In the genomic region with DNA sequence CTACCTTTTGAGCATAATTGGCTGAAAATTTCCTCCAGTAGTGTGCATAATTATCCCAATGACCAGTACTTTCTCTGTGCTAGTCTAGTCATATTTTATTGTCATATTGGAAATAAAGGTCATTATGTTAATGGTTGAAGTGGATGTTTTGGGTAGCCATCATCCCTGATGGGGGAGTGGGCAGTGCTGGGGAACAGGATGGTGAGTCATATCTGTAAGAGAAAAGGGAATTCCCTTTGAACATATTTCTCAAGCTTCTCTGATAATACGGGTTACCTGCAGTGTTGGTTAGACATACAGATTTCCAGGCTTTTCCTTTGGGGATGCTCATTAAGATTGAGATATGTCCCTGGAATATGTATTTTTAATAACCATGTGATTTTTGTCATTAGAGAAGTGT, we compare ENCODE assay signal across 29 cellular contexts. TPM values are rescaled to one million over a fixed set of nuclear protein-coding genes. Genes with fewer than 3 reads are reported as not detected.
"Had no signal": no experiment of that assay in that cellular context is flagged by ENCODE, and none has a peak within 500 bp of the region (broad histone marks: within the 10 kb centered on the region; RNA-seq: fewer than 3 reads in every experiment).

No MANE protein-coding gene starts in this region.

- H3K27me3 Mint-ChIP-seq: activated CD4-positive, alpha-beta memory T cell treated with anti-CD3 and anti-CD28 coated beads, Interleukin-2, amount 10 ng/mL, durations not matched to agents 7 days and 5 days; activated CD8-positive, alpha-beta memory T cell treated with anti-CD3 and anti-CD28 coated beads, Interleukin-2, amount 10 ng/mL, durations not matched to agents 7 days and 5 days; activated naive CD8-positive, alpha-beta T cell treated with anti-CD3 and anti-CD28 coated beads for 36 hours; activated T-helper 17 cell treated with anti-CD3 and anti-CD28 coated beads, Interleukin-2, amount 50 U/mL, for 72 hours had no signal

- H3K36me3 Mint-ChIP-seq: activated CD8-positive, alpha-beta memory T cell treated with anti-CD3 and anti-CD28 coated beads, Interleukin-2, amount 10 ng/mL, durations not matched to agents 7 days and 5 days; activated naive CD8-positive, alpha-beta T cell treated with anti-CD3 and anti-CD28 coated beads for 36 hours had no signal

- H3K27ac ChIP-seq: body of pancreas, dorsolateral prefrontal cortex, left ventricle myocardium inferior, spleen, tibial artery had no signal

- H3K4me1 Mint-ChIP-seq: activated CD4-positive, alpha-beta memory T cell treated with anti-CD3 and anti-CD28 coated beads, Interleukin-2, amount 10 ng/mL, durations not matched to agents 7 days and 5 days; activated CD8-positive, alpha-beta memory T cell treated with anti-CD3 and anti-CD28 coated beads, Interleukin-2, amount 10 ng/mL, durations not matched to agents 7 days and 5 days; activated naive CD8-positive, alpha-beta T cell treated with anti-CD3 and anti-CD28 coated beads for 36 hours; activated T-helper 17 cell treated with anti-CD3 and anti-CD28 coated beads, Interleukin-2, amount 50 U/mL, for 72 hours; endodermal cell had no signal

- DNase-seq: activated CD4-positive, alpha-beta memory T cell treated with anti-CD3 and anti-CD28 coated beads, Interleukin-2, amount 10 ng/mL, durations not matched to agents 7 days and 5 days; activated CD4-positive, alpha-beta T cell treated with anti-CD3 and anti-CD28 coated beads for 48 hours; activated CD4-positive, CD25-positive, alpha-beta regulatory T cell; activated CD8-positive, alpha-beta memory T cell treated with anti-CD3 and anti-CD28 coated beads, Interleukin-2, amount 10 ng/mL, durations not matched to agents 7 days and 5 days; activated naive CD4-positive, alpha-beta T cell; activated naive CD8-positive, alpha-beta T cell treated with anti-CD3 and anti-CD28 coated beads for 36 hours; amygdala; body of pancreas; central memory CD4-positive, alpha-beta T cell; dorsolateral prefrontal cortex; endodermal cell; foreskin melanocyte; glutamatergic neuron; hypothalamus; left ventricle myocardium inferior; nephron progenitor cell; nucleus accumbens; spleen; stimulated activated naive CD8-positive, alpha-beta T cell treated with anti-CD3 and anti-CD28 coated beads, Interleukin-15, Interleukin-2, amounts not matched to agents 100 U/mL and 50 U/mL, for 24 hours; substantia nigra; tibial artery had no signal

- H3K27ac Mint-ChIP-seq: activated CD4-positive, alpha-beta memory T cell treated with anti-CD3 and anti-CD28 coated beads, Interleukin-2, amount 10 ng/mL, durations not matched to agents 7 days and 5 days; activated CD8-positive, alpha-beta memory T cell treated with anti-CD3 and anti-CD28 coated beads, Interleukin-2, amount 10 ng/mL, durations not matched to agents 7 days and 5 days; activated naive CD8-positive, alpha-beta T cell treated with anti-CD3 and anti-CD28 coated beads for 36 hours; activated T-helper 17 cell treated with anti-CD3 and anti-CD28 coated beads, Interleukin-2, amount 50 U/mL, for 72 hours; endodermal cell; nephron progenitor cell; T-helper 2 cell treated with Interferon-gamma antibody and Interleukin-4, amounts not matched to agents 5 μg/mL and 100 μg/mL, for 36 hours had no signal

- H3K4me3 ChIP-seq: body of pancreas, dorsolateral prefrontal cortex, left ventricle myocardium inferior, spleen, tibial artery had no signal

- ATAC-seq: activated CD8-positive, alpha-beta memory T cell treated with anti-CD3 and anti-CD28 coated beads, Interleukin-2, amount 10 ng/mL, durations not matched to agents 7 days and 5 days; activated T-helper 17 cell treated with anti-CD3 and anti-CD28 coated beads, Interleukin-2, amount 50 U/mL, for 72 hours; body of pancreas; stimulated activated naive CD8-positive, alpha-beta T cell treated with anti-CD3 and anti-CD28 coated beads, Interleukin-15, Interleukin-2, amounts not matched to agents 100 U/mL and 50 U/mL, for 24 hours had no signal

- H3K9me3 ChIP-seq: body of pancreas, left ventricle myocardium inferior, tibial artery had no signal

- H3K4me1 ChIP-seq: body of pancreas, left ventricle myocardium inferior, spleen, tibial artery had no signal

- H3K9me3 Mint-ChIP-seq: activated naive CD8-positive, alpha-beta T cell treated with anti-CD3 and anti-CD28 coated beads for 36 hours; activated T-helper 17 cell treated with anti-CD3 and anti-CD28 coated beads, Interleukin-2, amount 50 U/mL, for 72 hours; endodermal cell had no signal

- FAIRE-seq: colon, keratinocyte, urothelium cell line had no signal

- H3K4me3 Mint-ChIP-seq: activated CD4-positive, alpha-beta memory T cell treated with anti-CD3 and anti-CD28 coated beads, Interleukin-2, amount 10 ng/mL, durations not matched to agents 7 days and 5 days; activated CD8-positive, alpha-beta memory T cell treated with anti-CD3 and anti-CD28 coated beads, Interleukin-2, amount 10 ng/mL, durations not matched to agents 7 days and 5 days; activated naive CD8-positive, alpha-beta T cell treated with anti-CD3 and anti-CD28 coated beads for 36 hours; activated T-helper 17 cell treated with anti-CD3 and anti-CD28 coated beads, Interleukin-2, amount 50 U/mL, for 72 hours; endodermal cell; nephron progenitor cell; T-helper 2 cell treated with Interferon-gamma antibody and Interleukin-4, amounts not matched to agents 5 μg/mL and 100 μg/mL, for 36 hours had no signal

- H3K36me3 ChIP-seq: left ventricle myocardium inferior, spleen, tibial artery had no signal

- H3K27me3 ChIP-seq: body of pancreas, spleen, tibial artery had no signal

RNA-seq across cellular contexts. Expression of a gene that starts 33.3 kb away (rescaled TPM):
- total RNA-seq: activated CD4-positive, alpha-beta memory T cell treated with anti-CD3 and anti-CD28 coated beads, Interleukin-2, amount 10 ng/mL, durations not matched to agents 7 days and 5 days; activated CD8-positive, alpha-beta memory T cell treated with anti-CD3 and anti-CD28 coated beads, Interleukin-2, amount 10 ng/mL, durations not matched to agents 7 days and 5 days; activated naive CD8-positive, alpha-beta T cell treated with anti-CD3 and anti-CD28 coated beads for 36 hours; activated T-helper 17 cell treated with anti-CD3 and anti-CD28 coated beads, Interleukin-2, amount 50 U/mL, for 72 hours; body of pancreas; dorsolateral prefrontal cortex; endodermal cell; epithelial cell of proximal tubule; fibroblast of lung; left ventricle myocardium inferior; myocyte; spleen had no signal
- polyA plus RNA-seq: fibroblast of lung, keratinocyte had no signal

RNA-seq across cellular contexts. Expression of a gene that starts 48.4 kb away (rescaled TPM):
- total RNA-seq: activated CD4-positive, alpha-beta memory T cell treated with anti-CD3 and anti-CD28 coated beads, Interleukin-2, amount 10 ng/mL, durations not matched to agents 7 days and 5 days; activated CD8-positive, alpha-beta memory T cell treated with anti-CD3 and anti-CD28 coated beads, Interleukin-2, amount 10 ng/mL, durations not matched to agents 7 days and 5 days; activated naive CD8-positive, alpha-beta T cell treated with anti-CD3 and anti-CD28 coated beads for 36 hours; activated T-helper 17 cell treated with anti-CD3 and anti-CD28 coated beads, Interleukin-2, amount 50 U/mL, for 72 hours; body of pancreas; dorsolateral prefrontal cortex; endodermal cell; epithelial cell of proximal tubule; fibroblast of lung; left ventricle myocardium inferior; myocyte; spleen had no signal
- polyA plus RNA-seq: fibroblast of lung, keratinocyte had no signal
